In the genomic region with DNA sequence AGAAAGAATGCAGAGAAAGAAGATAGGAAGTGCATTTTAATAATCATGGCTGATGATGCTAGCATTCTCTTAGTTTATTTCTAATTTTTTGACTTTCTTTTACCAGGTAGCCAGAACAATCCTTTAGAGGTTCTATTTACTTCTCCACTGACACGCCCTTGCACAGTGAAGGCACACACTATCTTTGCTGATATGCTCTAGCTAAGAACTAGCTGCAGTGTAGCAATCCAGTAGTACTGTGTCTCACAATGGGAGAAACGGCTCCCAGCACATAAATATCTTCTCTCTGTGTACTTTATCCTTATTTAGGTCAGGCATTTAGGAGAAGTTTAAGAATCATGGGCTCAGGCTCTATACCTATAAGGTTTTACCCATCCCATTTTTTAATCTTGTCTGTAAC, we compare ENCODE assay signal across 23 cellular contexts.
"Had no signal": no experiment of that assay in that cellular context is flagged by ENCODE, and none has a peak within 500 bp of the region (broad histone marks: within the 10 kb centered on the region; RNA-seq: fewer than 3 reads in every experiment).

No MANE protein-coding gene starts in this region.

- H3K4me2 ChIP-seq: SK-N-SH had no signal

- H3K36me3 ChIP-seq: MG63 had no signal

- H3K4me3 ChIP-seq: MG63 had no signal

- H3K27me3 ChIP-seq: MG63 had no signal

- DNase-seq: IMR-90, Karpas-422, KG1, MG63, NCI-H1092, NCI-H1105 treated with DMSO at 0.1 percent for 48 hours, NCI-H1417 treated with DMSO at 0.1 percent for 48 hours, NCI-H146, NCI-H1694 treated with DMSO at 0.1 percent for 48 hours, NCI-H1930, NCI-H2081, NCI-H2171, NCI-H226, NCI-H446, NCI-H510A, NCI-H524 treated with DMSO at 0.1 percent for 48 hours, NCI-H69, NCI-H774, PC-3, SK-N-SH, SW 1271 had no signal

- ATAC-seq: Panc1, PC-3 had no signal

- H3K9me3 ChIP-seq: MG63 had no signal

- H3K27ac ChIP-seq: RWPE1 had no signal

- H3K9ac ChIP-seq: SK-N-SH had no signal
